22 cellular contexts compared by ENCODE assay signal in genomic region chr13:73101608-73102007, GRCh38. TPM values are rescaled to one million over a fixed set of nuclear protein-coding genes. Genes with fewer than 3 reads are reported as not detected.
"Had no signal": no experiment of that assay in that cellular context is flagged by ENCODE, and none has a peak within 500 bp of the region (broad histone marks: within the 10 kb centered on the region; RNA-seq: fewer than 3 reads in every experiment).

No MANE protein-coding gene starts in this region.

- DNase-seq: Kasumi-1, MM.1S, MV-4-11, NCI-H1048, NCI-H1105, NCI-H1417, NCI-H1436 treated with DMSO at 0.1 percent for 48 hours, NCI-H1694, NCI-H1930, NCI-H2081, NCI-H2107, NCI-H2227 treated with DMSO at 0.1 percent for 48 hours, NCI-H524, NCI-H69, NCI-H774, PC-3, SHP77 treated with DMSO at 0.1 percent for 48 hours, SJCRH30 had no signal

- H3K4me1 Mint-ChIP-seq: IgD-negative memory B cell had no signal

- H3K4me3 ChIP-seq: K562, SJCRH30 had no signal

- H3K36me3 ChIP-seq: SJCRH30 had no signal

- H3K4me3 Mint-ChIP-seq: IgD-negative memory B cell had no signal

- H3K36me3 Mint-ChIP-seq: IgD-negative memory B cell had no signal

- H3K27me3 ChIP-seq: SJCRH30 had no signal

- H3K9me3 ChIP-seq: SJCRH30 had no signal

- H3K27ac ChIP-seq: HL-60, KMS-11, SJCRH30 had no signal

- H3K27ac Mint-ChIP-seq: IgD-negative memory B cell had no signal

RNA-seq across cellular contexts. Expression of gene KLF5, which starts 42.8 kb away (rescaled TPM):
- polyA plus RNA-seq: IgD-negative memory B cell had no signal
